Comparison of ENCODE assay signal across 1 cellular context in genomic region chr5:80956272-80956671, GRCh38.
TF ChIP-seq lines count a peak whose summit lies in the region.

No MANE protein-coding gene starts in this region.

TF ChIP-seq in GM23338, 12 proteins besides CTCF, POLR2A, EP300 and RAD21 (continued from another document):
- no peak for TF ChIP-seq ETS1 (IDR thresholded peaks at IDR 0.05)
- no peak for TF ChIP-seq ZNF462 (CRISPR knock-in tag; IDR thresholded peaks at IDR 0.05)
- TF ChIP-seq ZNF114 (CRISPR knock-in tag; IDR thresholded peaks at IDR 0.05), result no peak
- no peak for TF ChIP-seq REST (IDR thresholded peaks at IDR 0.05; ENCODE audit: unreplicated experiment)
